Comparison of ENCODE assay signal across 8 cellular contexts in the genomic region with DNA sequence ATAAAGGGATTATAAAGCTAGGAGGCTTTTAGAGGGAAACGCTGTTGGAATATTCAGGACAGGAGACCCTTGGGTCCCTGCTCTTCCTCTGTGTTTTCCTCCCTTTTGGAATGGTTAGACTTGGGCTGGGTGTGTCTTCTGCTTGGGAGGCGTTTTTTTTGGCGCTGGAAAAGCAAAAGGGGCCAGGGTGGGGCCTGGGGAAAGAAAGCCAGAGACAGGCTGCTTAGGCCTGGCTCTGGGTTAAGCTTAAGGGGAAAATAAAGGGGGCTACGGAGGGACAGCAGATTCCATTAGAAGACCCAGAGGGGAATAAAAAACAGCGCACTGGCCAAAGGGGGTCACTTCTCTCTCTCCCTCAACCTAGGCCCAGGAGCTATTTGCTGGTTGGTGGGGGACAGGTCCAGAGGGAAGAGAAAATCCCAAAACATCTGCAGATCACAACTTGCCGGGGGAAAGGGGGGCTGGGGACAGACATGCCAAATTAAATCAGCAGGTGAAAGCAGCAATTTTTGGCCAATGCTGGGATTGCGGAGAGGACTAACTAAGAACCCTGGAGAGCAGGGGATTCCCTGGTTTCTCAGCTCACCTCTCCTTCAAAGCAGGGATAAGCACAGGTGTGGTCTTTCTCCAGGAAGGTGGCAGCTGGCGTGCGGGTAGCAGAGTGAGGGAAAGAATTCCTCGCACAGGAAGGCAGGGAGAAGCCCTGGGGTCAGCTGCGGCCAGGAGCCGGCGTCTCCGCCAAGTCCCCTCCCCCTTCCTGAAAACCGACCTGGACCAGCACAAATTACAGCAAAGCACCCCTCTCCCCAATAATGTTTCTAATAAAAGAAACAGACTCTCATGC.
DNase-seq lines count a peak whose midpoint lies in the region; ATAC-seq, FAIRE-seq and TF ChIP-seq lines count a peak whose summit lies in the region.

No MANE protein-coding gene starts in this region.

- POLR2A ChIA-PET in BJ (lab: Charles Lee), result no interaction called here

- peak overlapping the region; percentile 84 for H3K4me3 ChIP-seq in BJ (ENCODE audit: low read depth, low read length)
- peak overlapping the region; percentile 73 for H3K4me3 ChIP-seq in astrocyte of the spinal cord (ENCODE audit: low read depth, low read length)

- in situ Hi-C loops in astrocyte of the spinal cord (cut with HindIII; ENCODE audit: low sequenced_read_pairs), result no loop called here

- TF ChIP-seq CTCF in BJ (IDR thresholded peaks at IDR 0.05; ENCODE audit: insufficient read depth, low read depth, low read length), result no peak
- TF ChIP-seq CTCF in astrocyte of the spinal cord (IDR thresholded peaks at IDR 0.05; ENCODE audit: low read depth, low read length), result no peak

- TF ChIP-seq POLR2A in GM12892 (IDR thresholded peaks at IDR 0.05; ENCODE audit: low read depth, low read length), result no peak

- no peak for ATAC-seq in stimulated activated effector memory CD8-positive, alpha-beta T cell treated with anti-CD3 and anti-CD28 coated beads, Interleukin-12 subunit alpha, Interleukin-12 subunit beta, amount 100 ng/mL, for 72 hours
- no peak for ATAC-seq in GM18870 (IDR thresholded peaks at IDR 0.05; ENCODE audit: unreplicated experiment)

- peaks cover 48 to 75% of the 10 kb centered on the region in 2 donors for H3K4me1 Mint-ChIP-seq in immature natural killer cell
- peaks cover 51% of the 10 kb centered on the region for H3K4me1 Mint-ChIP-seq in stimulated activated effector memory CD8-positive, alpha-beta T cell treated with anti-CD3 and anti-CD28 coated beads, Interleukin-12 subunit alpha, Interleukin-12 subunit beta, amount 100 ng/mL, for 72 hours

- H3K27me3 ChIP-seq in BJ (ENCODE audit: control insufficient read depth, insufficient read depth, low read length), result no peaks in the 10 kb centered on the region; the same call in 1 of the 2 replicates

- peak overlapping the region; percentile 77 to 97 (median 92) for H3K27ac Mint-ChIP-seq in immature natural killer cell
- peak overlapping the region; percentile 86 for H3K27ac Mint-ChIP-seq in stimulated activated effector memory CD8-positive, alpha-beta T cell treated with anti-CD3 and anti-CD28 coated beads, Interleukin-12 subunit alpha, Interleukin-12 subunit beta, amount 100 ng/mL, for 72 hours

- peaks cover 0 to 4% (median 0%) of the 10 kb centered on the region in 3 donors for H3K36me3 Mint-ChIP-seq in immature natural killer cell
- H3K36me3 Mint-ChIP-seq in stimulated activated effector memory CD8-positive, alpha-beta T cell treated with anti-CD3 and anti-CD28 coated beads, Interleukin-12 subunit alpha, Interleukin-12 subunit beta, amount 100 ng/mL, for 72 hours, result peaks cover 18% of the 10 kb centered on the region

- peaks cover 11 to 26% (median 14%) of the 10 kb centered on the region in 3 donors for H3K27me3 Mint-ChIP-seq in immature natural killer cell (ENCODE audit: low read depth in 3 of 3)

- no peaks in the 10 kb centered on the region for H3K36me3 ChIP-seq in BJ (ENCODE audit: control insufficient read depth, insufficient read depth, low read length)

- no peak for DNase-seq in BJ (ENCODE audit: low read depth)
- peak; percentile 51 for DNase-seq in HuH-7.5 (ENCODE audit: low spot score)
- no peak for DNase-seq in astrocyte of the spinal cord (ENCODE audit: low read depth, low spot score)
- DNase-seq in immature natural killer cell, result peak in 1 of 3 donors; percentile 10
- no peak for DNase-seq in stimulated activated effector memory CD8-positive, alpha-beta T cell treated with anti-CD3 and anti-CD28 coated beads, Interleukin-12 subunit alpha, Interleukin-12 subunit beta, amount 100 ng/mL, for 72 hours (ENCODE audit: low spot score in 2 of 2)
- DNase-seq in GM12892 (ENCODE audit: insufficient read length), result no peak
- no peak for DNase-seq in stimulated activated CD4-positive, alpha-beta T cell treated with anti-CD3 and anti-CD28 coated beads, Interleukin-12 subunit alpha, Interleukin-12 subunit beta, amount 100 ng/mL, for 4 hours

- peak overlapping the region; percentile 92 to 97 (median 94) for H3K4me3 Mint-ChIP-seq in immature natural killer cell
- peak overlapping the region; percentile 90 for H3K4me3 Mint-ChIP-seq in stimulated activated effector memory CD8-positive, alpha-beta T cell treated with anti-CD3 and anti-CD28 coated beads, Interleukin-12 subunit alpha, Interleukin-12 subunit beta, amount 100 ng/mL, for 72 hours

- CTCF ChIA-PET in BJ (lab: Yijun Ruan, JAX), result interaction anchor here (0.8 to 5.0 kb wide), 9 partner anchors 9 to 622 kb away, joined by 3 to 21 read pairs (median 3); no protein-coding TSS in a partner anchor

- H3K9me3 Mint-ChIP-seq in immature natural killer cell, result no peaks in the 10 kb centered on the region
- no peaks in the 10 kb centered on the region for H3K9me3 Mint-ChIP-seq in stimulated activated effector memory CD8-positive, alpha-beta T cell treated with anti-CD3 and anti-CD28 coated beads, Interleukin-12 subunit alpha, Interleukin-12 subunit beta, amount 100 ng/mL, for 72 hours

- FAIRE-seq in GM12892 (lab: Jason Lieb, UNC), result no peak
